ENCODE assay signal across 15 cellular contexts in the genomic region with DNA sequence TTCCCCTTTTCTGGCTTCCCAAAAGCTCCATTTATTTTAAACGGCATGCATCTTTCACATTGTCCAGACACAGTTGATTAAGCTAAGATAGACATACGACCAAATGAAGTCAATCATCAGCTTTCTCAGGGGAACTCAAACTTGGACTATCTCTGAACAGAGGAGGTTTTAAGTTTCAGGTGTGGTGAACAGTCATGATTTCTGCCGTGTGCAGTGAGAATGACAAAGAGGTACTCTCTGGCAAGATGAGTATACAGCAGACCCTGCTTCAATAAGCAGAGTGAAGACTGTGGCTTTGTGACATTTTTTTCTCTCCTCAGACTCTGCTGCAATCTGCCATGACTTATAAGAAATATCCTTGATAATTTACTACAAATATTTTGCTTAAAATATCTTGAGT.
ATAC-seq and TF ChIP-seq lines count a peak whose summit lies in the region.
"Had no signal": no experiment of that assay in that cellular context is flagged by ENCODE, and none has a peak within 500 bp of the region (broad histone marks: within the 10 kb centered on the region; RNA-seq: fewer than 3 reads in every experiment).

No MANE protein-coding gene starts in this region.

- no peaks in the 10 kb centered on the region for H3K9me3 Mint-ChIP-seq in nephron

- H4K20me1 ChIP-seq in OCI-LY3 (ENCODE audit: insufficient read depth, low read length) = no peaks in the 10 kb centered on the region
- H4K20me1 ChIP-seq: BLaER1 had no signal

- no peak for TF ChIP-seq CTCF in OCI-LY3 (IDR thresholded peaks at IDR 0.05; ENCODE audit: low read depth, low read length)
- no peak for TF ChIP-seq CTCF in nephron (IDR thresholded peaks at IDR 0.05; ENCODE audit: unreplicated experiment in 3 of 3)
- TF ChIP-seq CTCF in parathyroid adenoma (IDR thresholded peaks at IDR 0.05) = no peak

- H3K79me2 ChIP-seq in OCI-LY3 (ENCODE audit: low read length) = no peaks in the 10 kb centered on the region
- no peaks in the 10 kb centered on the region for H3K79me2 ChIP-seq in parathyroid adenoma

- H3K9ac ChIP-seq in OCI-LY3 (ENCODE audit: low read length) = peak overlapping the region; percentile 20; the same call in 1 of the 2 replicates
- H3K9ac ChIP-seq in parathyroid adenoma = no peak overlapping the region
- H3K9ac ChIP-seq: BLaER1 had no signal

- H3K27me3 ChIP-seq in OCI-LY3 (ENCODE audit: low read depth, low read length) (no peaks in the 10 kb centered on the region), parathyroid adenoma (ENCODE audit: control insufficient read depth, insufficient read depth, low read length) (no peaks in the 10 kb centered on the region)
- H3K27me3 ChIP-seq: BE2C, BLaER1 had no signal

- H3K27ac Mint-ChIP-seq in nephron = peak overlapping the region in 2 of 3 experiments; percentile 50 to 53
- H3K27ac Mint-ChIP-seq: CD14-positive monocyte; CD4-positive, alpha-beta memory T cell; CD4-positive, CD25-positive, alpha-beta regulatory T cell; CD8-positive, alpha-beta memory T cell had no signal

- H3K4me3 Mint-ChIP-seq in nephron = no peak overlapping the region
- H3K4me3 Mint-ChIP-seq: CD14-positive monocyte; CD4-positive, alpha-beta memory T cell; CD4-positive, CD25-positive, alpha-beta regulatory T cell; CD8-positive, alpha-beta memory T cell had no signal

- H3K36me3 ChIP-seq in OCI-LY3 (replicated peaks; ENCODE audit: low read depth, low read length) = peaks cover 89% of the 10 kb centered on the region
- no peaks in the 10 kb centered on the region for H3K36me3 ChIP-seq in parathyroid adenoma (ENCODE audit: control insufficient read depth, insufficient read depth, low read length)
- H3K36me3 ChIP-seq: BE2C, BLaER1 had no signal

- H3K4me1 ChIP-seq in OCI-LY3 (ENCODE audit: low read length) (peaks cover 42% of the 10 kb centered on the region), parathyroid adenoma (peaks cover 46% of the 10 kb centered on the region)
- H3K4me1 ChIP-seq: BE2C, BLaER1 had no signal

- no peaks in the 10 kb centered on the region for H3K36me3 Mint-ChIP-seq in nephron (ENCODE audit: low read depth)
- H3K36me3 Mint-ChIP-seq: CD14-positive monocyte; CD4-positive, alpha-beta memory T cell; CD4-positive, CD25-positive, alpha-beta regulatory T cell; CD8-positive, alpha-beta memory T cell had no signal

- TF ChIP-seq POLR2A in GM18505 (IDR thresholded peaks at IDR 0.05; ENCODE audit: borderline replicate concordance, extremely low read depth, insufficient read depth, insufficient read length) = no peak

- H3K27me3 Mint-ChIP-seq in nephron (ENCODE audit: low read depth) = peaks cover under 1% of the 10 kb centered on the region
- H3K27me3 Mint-ChIP-seq: CD4-positive, alpha-beta memory T cell; CD4-positive, CD25-positive, alpha-beta regulatory T cell had no signal

- peak overlapping the region; percentile 27 for H3K4me2 ChIP-seq in OCI-LY3 (ENCODE audit: low read length)
- peak overlapping the region; percentile 5 for H3K4me2 ChIP-seq in parathyroid adenoma (ENCODE audit: low read length)
- H3K4me2 ChIP-seq: BLaER1 had no signal

- H3K4me3 ChIP-seq in OCI-LY3 (ENCODE audit: low read length) (no peak overlapping the region), parathyroid adenoma (ENCODE audit: low read depth, low read length) (no peak overlapping the region)
- H3K4me3 ChIP-seq: BLaER1, GM12878 had no signal

- H3K9me3 ChIP-seq in OCI-LY3 (ENCODE audit: insufficient read depth, low read length) (peaks cover 9% of the 10 kb centered on the region), parathyroid adenoma (ENCODE audit: control insufficient read depth, low read length) (no peaks in the 10 kb centered on the region)
- H3K9me3 ChIP-seq: BE2C, BLaER1 had no signal

- ATAC-seq in HG03565 (IDR thresholded peaks at IDR 0.05; ENCODE audit: unreplicated experiment) = peak; percentile 55
- ATAC-seq in HG03354 (IDR thresholded peaks at IDR 0.05; ENCODE audit: poor library complexity, severe bottlenecking, unreplicated experiment) = no peak
- ATAC-seq in GM19397 (IDR thresholded peaks at IDR 0.05; ENCODE audit: unreplicated experiment) = no peak
- ATAC-seq in GM18858 (IDR thresholded peaks at IDR 0.05; ENCODE audit: unreplicated experiment) = no peak
- no peak for ATAC-seq in GM18505 (IDR thresholded peaks at IDR 0.05; ENCODE audit: unreplicated experiment)
- ATAC-seq: GM12878 had no signal

- H3K27ac ChIP-seq in OCI-LY3 (ENCODE audit: low read length) = peak overlapping the region; percentile 48
- no peak overlapping the region for H3K27ac ChIP-seq in parathyroid adenoma
- H3K27ac ChIP-seq: BLaER1 had no signal

- H2AFZ ChIP-seq in OCI-LY3 (ENCODE audit: low read depth, low read length) (0 out of 2 replicates have a peak overlapping the region, but pooled peaks have one; percentile 5), parathyroid adenoma (peak overlapping the region; percentile 46)

- peaks cover 17% of the 10 kb centered on the region for H3K4me1 Mint-ChIP-seq in nephron
- H3K4me1 Mint-ChIP-seq: CD14-positive monocyte; CD4-positive, alpha-beta memory T cell; CD4-positive, CD25-positive, alpha-beta regulatory T cell; CD8-positive, alpha-beta memory T cell had no signal
